Comparison of ENCODE assay signal across 8 cellular contexts in genomic region chr2:229273384-229274338, GRCh38. TPM values are rescaled to one million over a fixed set of nuclear protein-coding genes. Genes with fewer than 3 reads are reported as not detected.
DNase-seq lines count a peak whose midpoint lies in the region; ATAC-seq, FAIRE-seq and TF ChIP-seq lines count a peak whose summit lies in the region.

No MANE protein-coding gene starts in this region.

- H3K4me3 Mint-ChIP-seq in mesothelial cell of epicardium: peak overlapping the region; percentile 36
- H3K4me3 Mint-ChIP-seq in activated CD4-positive, alpha-beta T cell treated with anti-CD3 and anti-CD28 coated beads for 36 hours: no peak overlapping the region

- no peak overlapping the region for H3K27ac ChIP-seq in epithelial cell of prostate

- no peaks in the 10 kb centered on the region for H3K36me3 Mint-ChIP-seq in mesothelial cell of epicardium
- H3K36me3 Mint-ChIP-seq in activated CD4-positive, alpha-beta T cell treated with anti-CD3 and anti-CD28 coated beads for 36 hours (ENCODE audit: low read depth): no peaks in the 10 kb centered on the region

- intact Hi-C loops in activated CD4-positive, alpha-beta T cell treated with anti-CD3 and anti-CD28 coated beads for 36 hours (cut with DNase I, micrococcal nuclease): loop anchor here in 1 of 2 experiments (2.0 to 5.0 kb wide), 2 partner anchors 1226 to 1383 kb away; no protein-coding TSS in a partner anchor

- H3K27me3 Mint-ChIP-seq in mesothelial cell of epicardium (ENCODE audit: low read depth): peaks cover 69% of the 10 kb centered on the region
- peaks cover 21% of the 10 kb centered on the region for H3K27me3 Mint-ChIP-seq in activated CD4-positive, alpha-beta T cell treated with anti-CD3 and anti-CD28 coated beads for 36 hours

- H3K4me1 Mint-ChIP-seq in mesothelial cell of epicardium: peaks cover 3% of the 10 kb centered on the region
- no peaks in the 10 kb centered on the region for H3K4me1 Mint-ChIP-seq in activated CD4-positive, alpha-beta T cell treated with anti-CD3 and anti-CD28 coated beads for 36 hours

- FAIRE-seq in RCC 7860 (lab: Jason Lieb, UNC): peak; percentile 82

- peak; percentile 72 for DNase-seq in Daoy (ENCODE audit: low read depth)
- peak; percentile 85 for DNase-seq in LHCN-M2 (ENCODE audit: low read depth)
- DNase-seq in RCC 7860 (ENCODE audit: low spot score): peak; percentile 72
- peak; percentile 33 for DNase-seq in epithelial cell of prostate (ENCODE audit: low read depth, low spot score)
- DNase-seq in mesothelial cell of epicardium (ENCODE audit: low spot score in 2 of 2, unreplicated experiment in 2 of 2): peak in 1 of 2 experiments; percentile 42
- DNase-seq in stimulated activated CD4-positive, alpha-beta T cell treated with anti-CD3 and anti-CD28 coated beads, Interleukin-1b, Interleukin-23, amount 100 ng/mL, for 48 hours: no peak
- no peak for DNase-seq in activated CD4-positive, alpha-beta T cell treated with anti-CD3 and anti-CD28 coated beads for 36 hours

- CTCF ChIA-PET in activated CD4-positive, alpha-beta T cell treated with anti-CD3 and anti-CD28 coated beads for 36 hours (lab: Charles Lee): interaction anchor here (0.7 to 3.0 kb wide), 6 partner anchors 11 to 1383 kb away, joined by 3 to 13 read pairs (median 4); no protein-coding TSS in a partner anchor

- POLR2A ChIA-PET in activated CD4-positive, alpha-beta T cell treated with anti-CD3 and anti-CD28 coated beads for 36 hours (lab: Charles Lee): no interaction called here

- peak; percentile 40 for TF ChIP-seq CTCF in mesothelial cell of epicardium (IDR thresholded peaks at IDR 0.05; ENCODE audit: unreplicated experiment)

- peak; percentile 77 for ATAC-seq in GM21723 (IDR thresholded peaks at IDR 0.05; ENCODE audit: unreplicated experiment)
- no peak for ATAC-seq in activated CD4-positive, alpha-beta T cell treated with anti-CD3 and anti-CD28 coated beads for 36 hours

- no peak overlapping the region for H3K27ac Mint-ChIP-seq in mesothelial cell of epicardium
- H3K27ac Mint-ChIP-seq in activated CD4-positive, alpha-beta T cell treated with anti-CD3 and anti-CD28 coated beads for 36 hours: no peak overlapping the region

- H3K9me3 Mint-ChIP-seq in mesothelial cell of epicardium: no peaks in the 10 kb centered on the region
- H3K9me3 Mint-ChIP-seq in activated CD4-positive, alpha-beta T cell treated with anti-CD3 and anti-CD28 coated beads for 36 hours (ENCODE audit: low read depth): no peaks in the 10 kb centered on the region

RNA-seq across cellular contexts. Expression of gene PID1, which starts 2.6 kb away (rescaled TPM):
- 6.1 and 7.2 TPM in 2 replicates for total RNA-seq in Daoy (2014; rRNA removed; shearing (Covaris generic))
- total RNA-seq in LHCN-M2 (2014; rRNA removed) (32.3 and 35.6 TPM in 2 replicates), mesothelial cell of epicardium (2.0 to 2.4 TPM (median 2.1 TPM) in 3 replicates)
- 44.5 TPM for polyA plus RNA-seq in LHCN-M2 (2012)
- total RNA-seq in activated CD4-positive, alpha-beta T cell treated with anti-CD3 and anti-CD28 coated beads for 36 hours: not detected

Comparison
In these comparisons a context has a peak if more than half of its experiments do, and no peak if none do; other contexts are left out.
1. DNase-seq: peak in Daoy (single experiment), LHCN-M2 (single experiment), RCC 7860 (single experiment) and epithelial cell of prostate (single experiment); none in stimulated activated CD4-positive, alpha-beta T cell treated with anti-CD3 and anti-CD28 coated beads, Interleukin-1b, Interleukin-23, amount 100 ng/mL, for 48 hours (single experiment) and activated CD4-positive, alpha-beta T cell treated with anti-CD3 and anti-CD28 coated beads for 36 hours (single experiment).